10 cellular contexts compared by ENCODE assay signal in genomic region chr2:166494140-166494544, GRCh38. TPM values are rescaled to one million over a fixed set of nuclear protein-coding genes. Genes with fewer than 3 reads are reported as not detected.
DNase-seq lines count a peak whose midpoint lies in the region; ATAC-seq and TF ChIP-seq lines count a peak whose summit lies in the region.
"Had no signal": no experiment of that assay in that cellular context is flagged by ENCODE, and none has a peak within 500 bp of the region (broad histone marks: within the 10 kb centered on the region; RNA-seq: fewer than 3 reads in every experiment).

Gene SCN7A (minus strand): TSS chr2:166494249. CDS start chr2:166477696, 16,553 bp downstream.

- TF ChIP-seq CTCF in brain microvascular endothelial cell (IDR thresholded peaks at IDR 0.05; ENCODE audit: low read depth, low read length, missing control alignments): no peak
- TF ChIP-seq CTCF in thoracic aorta (IDR thresholded peaks at IDR 0.05): no peak

- H3K36me3 ChIP-seq in brain microvascular endothelial cell (replicated peaks): no peaks in the 10 kb centered on the region
- H3K36me3 ChIP-seq in thoracic aorta: no peaks in the 10 kb centered on the region

- H3K9me3 ChIP-seq in thoracic aorta: no peaks in the 10 kb centered on the region

- intact Hi-C loops in left colon (cut with DNase I, micrococcal nuclease): no loop called here

- peaks cover 0 to under 1% of the 10 kb centered on the region in 2 donors for H3K4me1 ChIP-seq in thoracic aorta (ENCODE audit: control insufficient read depth in 1 of 2, low read depth in 2 of 2)

- DNase-seq in NCI-H1105 (lab: John Stamatoyannopoulos, UW) (peak; percentile 5), NCI-H1105 treated with DMSO at 0.1 percent for 48 hours (lab: John Stamatoyannopoulos, UW) (no peak), brain microvascular endothelial cell (peak; percentile 53), left colon (peak; percentile 40 to 47), thoracic aorta (ENCODE audit: low spot score) (no peak), dermis blood vessel endothelial cell (no peak)
- DNase-seq in activated naive CD8-positive, alpha-beta T cell treated with anti-CD3 and anti-CD28 coated beads for 36 hours: no peak

- H3K27ac Mint-ChIP-seq in activated naive CD8-positive, alpha-beta T cell treated with anti-CD3 and anti-CD28 coated beads for 36 hours: no peak within 1 kb of the TSS

- no peaks in the 10 kb centered on the region for H3K36me3 Mint-ChIP-seq in activated naive CD8-positive, alpha-beta T cell treated with anti-CD3 and anti-CD28 coated beads for 36 hours

- H3K9me3 Mint-ChIP-seq in activated naive CD8-positive, alpha-beta T cell treated with anti-CD3 and anti-CD28 coated beads for 36 hours: no peaks in the 10 kb centered on the region

- no peak within 1 kb of the TSS for H3K27ac ChIP-seq in brain microvascular endothelial cell
- H3K27ac ChIP-seq in thoracic aorta: no peak within 1 kb of the TSS

- H3K4me1 Mint-ChIP-seq in activated naive CD8-positive, alpha-beta T cell treated with anti-CD3 and anti-CD28 coated beads for 36 hours: no peaks in the 10 kb centered on the region

- no peak for ATAC-seq in left colon
- no peak for ATAC-seq in thoracic aorta (ENCODE audit: insufficient number of reproducible peaks, low FRiP score, low read depth)
- no peak for ATAC-seq in HG02981 (IDR thresholded peaks at IDR 0.05; ENCODE audit: unreplicated experiment)

- H3K27me3 Mint-ChIP-seq in activated naive CD8-positive, alpha-beta T cell treated with anti-CD3 and anti-CD28 coated beads for 36 hours: peaks cover 7% of the 10 kb centered on the region

- H3K4me3 ChIP-seq in brain microvascular endothelial cell (ENCODE audit: low read depth, low read length) (peak within 1 kb of the TSS; percentile 44), thoracic aorta (peak within 1 kb of the TSS; percentile 42)

- no peak within 1 kb of the TSS for H3K4me3 Mint-ChIP-seq in activated naive CD8-positive, alpha-beta T cell treated with anti-CD3 and anti-CD28 coated beads for 36 hours

- in situ Hi-C loops in brain microvascular endothelial cell (cut with HindIII; ENCODE audit: low pct_ligation_motif_present, low sequenced_read_pairs): no loop called here

- no peaks in the 10 kb centered on the region for H3K27me3 ChIP-seq in brain microvascular endothelial cell (replicated peaks)
- H3K27me3 ChIP-seq in thoracic aorta (replicated peaks; ENCODE audit: insufficient read depth): no peaks in the 10 kb centered on the region

RNA-seq across cellular contexts. Expression of gene SCN7A, which starts in this region (rescaled TPM):
- 1 to 10 TPM; 1.6 to 10.0 TPM for total RNA-seq in left colon
- total RNA-seq in thoracic aorta: 1 to 10 TPM; 3.0 to 9.0 TPM
- total RNA-seq in activated naive CD8-positive, alpha-beta T cell treated with anti-CD3 and anti-CD28 coated beads for 36 hours: not detected
- total RNA-seq in dermis blood vessel endothelial cell: under 0.01 TPM in 1 of 2 replicates, not detected in the other
- total RNA-seq: glomerular endothelial cell, M059J had no signal

Comparison
In these comparisons a context has a peak if more than half of its experiments do, and no peak if none do; other contexts are left out.
1. DNase-seq: peak in NCI-H1105 (single experiment), brain microvascular endothelial cell (single experiment) and left colon (2 of 2); none in NCI-H1105 treated with DMSO at 0.1 percent for 48 hours (single experiment), thoracic aorta (single experiment), activated naive CD8-positive, alpha-beta T cell treated with anti-CD3 and anti-CD28 coated beads for 36 hours (single experiment) and dermis blood vessel endothelial cell (single experiment).